Comparison of ENCODE assay signal across 14 cellular contexts in genomic region chr19:48292798-48293197, GRCh38. TPM values are rescaled to one million over a fixed set of nuclear protein-coding genes. Genes with fewer than 3 reads are reported as not detected.
DNase-seq lines count a peak whose midpoint lies in the region; ATAC-seq and TF ChIP-seq lines count a peak whose summit lies in the region.
"Had no signal": no experiment of that assay in that cellular context is flagged by ENCODE, and none has a peak within 500 bp of the region (broad histone marks: within the 10 kb centered on the region; RNA-seq: fewer than 3 reads in every experiment).

No MANE protein-coding gene starts in this region.

- no peak overlapping the region for H3K27ac Mint-ChIP-seq in activated CD8-positive, alpha-beta memory T cell treated with anti-CD3 and anti-CD28 coated beads, Interleukin-2, amount 10 ng/mL, durations not matched to agents 7 days and 5 days

- ATAC-seq in HG03342 (IDR thresholded peaks at IDR 0.05; ENCODE audit: unreplicated experiment), result no peak
- no peak for ATAC-seq in activated CD8-positive, alpha-beta memory T cell treated with anti-CD3 and anti-CD28 coated beads, Interleukin-2, amount 10 ng/mL, durations not matched to agents 7 days and 5 days
- ATAC-seq: left lobe of liver had no signal

- CTCF ChIA-PET in activated CD8-positive, alpha-beta memory T cell treated with anti-CD3 and anti-CD28 coated beads, Interleukin-2, amount 10 ng/mL, durations not matched to agents 7 days and 5 days (lab: Charles Lee), result interaction anchor here (2.0 to 6.9 kb wide), 2 partner anchors 20 to 25 kb away, joined by 5 to 41 read pairs; no protein-coding TSS in a partner anchor

- no peak for TF ChIP-seq CTCF in choroid plexus epithelial cell (conservative IDR thresholded peaks at IDR 0.05; ENCODE audit: low read depth, low read length)

- H3K4me3 Mint-ChIP-seq in activated CD8-positive, alpha-beta memory T cell treated with anti-CD3 and anti-CD28 coated beads, Interleukin-2, amount 10 ng/mL, durations not matched to agents 7 days and 5 days, result no peak overlapping the region
- H3K4me3 Mint-ChIP-seq: neural crest cell had no signal

- DNase-seq in EL, result peak; percentile 88
- peak; percentile 17 for DNase-seq in MV-4-11 (lab: John Stamatoyannopoulos, UW)
- DNase-seq in choroid plexus epithelial cell (ENCODE audit: low read depth), result peak; percentile 76
- DNase-seq in myocyte (ENCODE audit: low read depth), result peak; percentile 18
- no peak for DNase-seq in SW 1271 (lab: John Stamatoyannopoulos, UW)
- DNase-seq in activated CD8-positive, alpha-beta memory T cell treated with anti-CD3 and anti-CD28 coated beads, Interleukin-2, amount 10 ng/mL, durations not matched to agents 7 days and 5 days, result no peak
- DNase-seq: activated CD4-positive, CD25-positive, alpha-beta regulatory T cell; activated CD8-positive, alpha-beta memory T cell treated with anti-CD3 and anti-CD28 coated beads, Interleukin-2, amount 50 U/mL, for 48 hours; Caco-2; glutamatergic neuron; small intestine had no signal

- peaks cover 4% of the 10 kb centered on the region for H3K27me3 Mint-ChIP-seq in activated CD8-positive, alpha-beta memory T cell treated with anti-CD3 and anti-CD28 coated beads, Interleukin-2, amount 10 ng/mL, durations not matched to agents 7 days and 5 days

- H3K9me3 Mint-ChIP-seq in activated CD8-positive, alpha-beta memory T cell treated with anti-CD3 and anti-CD28 coated beads, Interleukin-2, amount 10 ng/mL, durations not matched to agents 7 days and 5 days (ENCODE audit: low read depth), result no peaks in the 10 kb centered on the region
- H3K9me3 Mint-ChIP-seq: neural crest cell had no signal

- no peaks in the 10 kb centered on the region for H3K36me3 Mint-ChIP-seq in activated CD8-positive, alpha-beta memory T cell treated with anti-CD3 and anti-CD28 coated beads, Interleukin-2, amount 10 ng/mL, durations not matched to agents 7 days and 5 days

- no peak overlapping the region for H3K4me3 ChIP-seq in choroid plexus epithelial cell (ENCODE audit: low read depth, low read length)

- H3K4me1 Mint-ChIP-seq in activated CD8-positive, alpha-beta memory T cell treated with anti-CD3 and anti-CD28 coated beads, Interleukin-2, amount 10 ng/mL, durations not matched to agents 7 days and 5 days, result peaks cover 10% of the 10 kb centered on the region

RNA-seq across cellular contexts. Expression of gene ZNF114, which starts 22.9 kb away (rescaled TPM):
- total RNA-seq in myocyte, result not detected in 2 replicates
- polyA plus RNA-seq in myocyte (2012), result not detected
- total RNA-seq in activated CD8-positive, alpha-beta memory T cell treated with anti-CD3 and anti-CD28 coated beads, Interleukin-2, amount 10 ng/mL, durations not matched to agents 7 days and 5 days, result under 1 TPM; 0.26 to 0.68 TPM
- total RNA-seq: left lobe of liver had no signal

RNA-seq across cellular contexts. Expression of gene EMP3, which starts 32.6 kb away (rescaled TPM):
- total RNA-seq in myocyte, result 261 and 322 TPM in 2 replicates
- 427 TPM for polyA plus RNA-seq in myocyte (2012)
- total RNA-seq in activated CD8-positive, alpha-beta memory T cell treated with anti-CD3 and anti-CD28 coated beads, Interleukin-2, amount 10 ng/mL, durations not matched to agents 7 days and 5 days, result 100 to 1,000 TPM; 291 to 294 TPM

RNA-seq across cellular contexts. Expression of gene CARD8, which starts 37.1 kb away (rescaled TPM):
- total RNA-seq in myocyte, result 20.7 and 23.0 TPM in 2 replicates
- 13.4 TPM for polyA plus RNA-seq in myocyte (2012)
- 100 to 1,000 TPM; 182 to 219 TPM for total RNA-seq in activated CD8-positive, alpha-beta memory T cell treated with anti-CD3 and anti-CD28 coated beads, Interleukin-2, amount 10 ng/mL, durations not matched to agents 7 days and 5 days

Comparison
In these comparisons a context has a peak if more than half of its experiments do, and no peak if none do; other contexts are left out.
1. DNase-seq: peak in EL (single experiment), MV-4-11 (single experiment), choroid plexus epithelial cell (single experiment) and myocyte (single experiment); none in SW 1271 (0 of 2) and activated CD8-positive, alpha-beta memory T cell treated with anti-CD3 and anti-CD28 coated beads, Interleukin-2, amount 10 ng/mL, durations not matched to agents 7 days and 5 days (single experiment).